1 cellular context compared by ENCODE assay signal in genomic region chr10:102245101-102245931, GRCh38.
TF ChIP-seq lines count a peak whose summit lies in the region.

TSS of gene GBF1 (plus strand) at chr10:102245532. CDS start at chr10:102258939, 13,407 bp downstream.

TF ChIP-seq in HepG2, 621 proteins besides CTCF, POLR2A, EP300 and RAD21 (continued from another document and continues in another):
- TF ChIP-seq SNAPC4 (CRISPR knock-in tag; IDR thresholded peaks at IDR 0.05) (no peak; the same call in 1 of the 2 replicates), SIX1 (CRISPR knock-in tag; IDR thresholded peaks at IDR 0.05; ENCODE audit: borderline replicate concordance) (no peak), ZSCAN21 (CRISPR knock-in tag; IDR thresholded peaks at IDR 0.05; ENCODE audit: borderline replicate concordance) (no peak), HNRNPH1 (optimal IDR thresholded peaks at IDR 0.05; ENCODE audit: low read depth, low read length) (no peak), ZNF101 (CRISPR knock-in tag; IDR thresholded peaks at IDR 0.05; ENCODE audit: borderline replicate concordance, low read depth) (no peak), ZNF614 (CRISPR knock-in tag; IDR thresholded peaks at IDR 0.05; ENCODE audit: borderline replicate concordance) (no peak), SP4 (CRISPR knock-in tag; IDR thresholded peaks at IDR 0.05) (peak; percentile 83), HMGA1 (CRISPR knock-in tag; conservative IDR thresholded peaks at IDR 0.05) (no peak), RXRA (CRISPR knock-in tag; IDR thresholded peaks at IDR 0.05) (peak; percentile 63; the same call in 1 of the 2 replicates), NR1H2 (CRISPR knock-in tag; IDR thresholded peaks at IDR 0.05; ENCODE audit: borderline replicate concordance, low read depth) (no peak), ELF4 (CRISPR knock-in tag; IDR thresholded peaks at IDR 0.05; ENCODE audit: borderline replicate concordance) (no peak; the same call in 1 of the 2 replicates), SALL1 (CRISPR knock-in tag; IDR thresholded peaks at IDR 0.05) (peak; percentile 72), THAP11 (CRISPR knock-in tag; IDR thresholded peaks at IDR 0.05) (peak; percentile 86), E2F1 (CRISPR knock-in tag; IDR thresholded peaks at IDR 0.05) (peak; percentile 59; the same call in 1 of the 2 replicates), ZNF207 (IDR thresholded peaks at IDR 0.05; ENCODE audit: borderline replicate concordance) (no peak), TGIF2 (CRISPR knock-in tag; IDR thresholded peaks at IDR 0.05) (no peak; the same call in none of the 2 replicates), ZNF710 (CRISPR knock-in tag; IDR thresholded peaks at IDR 0.05; ENCODE audit: borderline replicate concordance) (no peak), ZBTB34 (CRISPR knock-in tag; IDR thresholded peaks at IDR 0.05) (no peak), SMAD1 (CRISPR knock-in tag; IDR thresholded peaks at IDR 0.05; ENCODE audit: borderline replicate concordance, low read depth) (0 out of 2 replicates have a peak, but pooled peaks have one; percentile 20), ZNF142 (CRISPR knock-in tag; IDR thresholded peaks at IDR 0.05) (no peak), ZBTB4 (CRISPR knock-in tag; IDR thresholded peaks at IDR 0.05; ENCODE audit: borderline replicate concordance) (no peak), SYNCRIP (IDR thresholded peaks at IDR 0.05; ENCODE audit: insufficient read depth, low read depth, low read length) (no peak), KDM5B (CRISPR knock-in tag; IDR thresholded peaks at IDR 0.05; ENCODE audit: borderline replicate concordance) (peak; percentile 39; the same call in 1 of the 2 replicates), ZNF703 (CRISPR knock-in tag; IDR thresholded peaks at IDR 0.05; ENCODE audit: borderline replicate concordance) (no peak), U2AF1 (optimal IDR thresholded peaks at IDR 0.05; ENCODE audit: low read depth, low read length) (no peak), IKZF5 (CRISPR knock-in tag; IDR thresholded peaks at IDR 0.05) (peak; percentile 51; the same call in 1 of the 2 replicates), MAFF (IDR thresholded peaks at IDR 0.05; ENCODE audit: low read depth, low read length) (no peak), HHEX (CRISPR knock-in tag; IDR thresholded peaks at IDR 0.05) (no peak), RBAK (CRISPR knock-in tag; IDR thresholded peaks at IDR 0.05) (no peak), ZNF605 (CRISPR knock-in tag; IDR thresholded peaks at IDR 0.05) (peak; percentile 90), SP5 (CRISPR knock-in tag; IDR thresholded peaks at IDR 0.05; ENCODE audit: borderline replicate concordance, low read depth) (0 out of 2 replicates have a peak, but pooled peaks have one; percentile 39), KLF11 (CRISPR knock-in tag; IDR thresholded peaks at IDR 0.05) (peak; percentile 30; the same call in 1 of the 2 replicates), ZNF333 (CRISPR knock-in tag; IDR thresholded peaks at IDR 0.05; ENCODE audit: borderline replicate concordance) (peak; percentile 78; the same call in 1 of the 2 replicates), ZNF326 (CRISPR knock-in tag; IDR thresholded peaks at IDR 0.05; ENCODE audit: borderline replicate concordance) (no peak), GABPB1 (CRISPR knock-in tag; IDR thresholded peaks at IDR 0.05) (peak; percentile 80), ZNF639 (CRISPR knock-in tag; conservative IDR thresholded peaks at IDR 0.05) (no peak), NCOA2 (CRISPR knock-in tag; IDR thresholded peaks at IDR 0.05) (0 out of 2 replicates have a peak, but pooled peaks have one; percentile 20)
